Comparison of ENCODE assay signal across 8 cellular contexts in the genomic region with DNA sequence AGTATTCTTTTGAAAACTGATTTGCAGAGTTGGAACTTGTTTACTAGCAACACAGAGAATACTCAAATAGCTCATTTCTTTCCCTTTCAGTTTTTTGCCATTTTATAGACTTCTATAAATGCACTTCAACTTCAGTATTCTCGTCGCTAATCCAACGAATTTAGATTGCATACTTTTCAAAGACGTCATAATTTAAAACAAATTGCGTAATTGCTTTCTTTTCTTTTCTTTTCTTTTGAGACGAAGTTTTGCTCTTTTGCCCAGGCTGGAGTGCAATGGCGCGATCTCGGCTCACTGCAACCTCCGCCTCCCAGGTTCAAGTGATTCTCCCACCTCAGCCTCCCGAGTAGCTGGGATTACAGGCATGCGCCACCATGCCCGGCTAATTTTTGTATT. TPM values are rescaled to one million over a fixed set of nuclear protein-coding genes. Genes with fewer than 3 reads are reported as not detected.
A peak's percentile ranks its signal among the peaks of the same experiment; 100 is the strongest.
DNase-seq lines count a peak whose midpoint lies in the region; ATAC-seq and TF ChIP-seq lines count a peak whose summit lies in the region.
"Not testable (repeated sequence)": the region's sequence is repeated elsewhere in the genome, so short reads cannot be mapped to it uniquely, and the experiment has no call there.

No MANE protein-coding gene starts in this region.

- not testable (repeated sequence) for TF ChIP-seq EP300 in tibial nerve (IDR thresholded peaks at IDR 0.05)

- not testable (repeated sequence) for H3K36me3 Mint-ChIP-seq in CD4-positive, alpha-beta memory T cell; activated CD4-positive, alpha-beta T cell treated with anti-CD3 and anti-CD28 coated beads, Interleukin-2, amount 10 ng/mL, durations not matched to agents 7 days and 5 days (ENCODE audit: low read depth); brain; mesothelial cell of epicardium

- H3K27ac ChIP-seq in CD4-positive, alpha-beta memory T cell (ENCODE audit: low read depth, low read length) = peak overlapping the region; percentile 69
- H3K27ac ChIP-seq in psoas muscle (peak overlapping the region; percentile 97), tibial nerve (peak overlapping the region; percentile 5 to 99 (median 94))

- ATAC-seq in psoas muscle = not testable (repeated sequence)

- H3K36me3 ChIP-seq in CD4-positive, alpha-beta memory T cell (ENCODE audit: insufficient read depth, low read length); psoas muscle (ENCODE audit: insufficient read depth in 1 of 2, low read depth in 1 of 2); tibial nerve: not testable (repeated sequence)

- H3K4me1 Mint-ChIP-seq in CD4-positive, alpha-beta memory T cell = peaks cover 20 to 36% (median 24%) of the 10 kb centered on the region in 4 donors
- peaks cover 26% of the 10 kb centered on the region for H3K4me1 Mint-ChIP-seq in activated CD4-positive, alpha-beta T cell treated with anti-CD3 and anti-CD28 coated beads, Interleukin-2, amount 10 ng/mL, durations not matched to agents 7 days and 5 days
- H3K4me1 Mint-ChIP-seq in brain (peaks cover 23% of the 10 kb centered on the region), mesothelial cell of epicardium (peaks cover 26% of the 10 kb centered on the region)

- CTCF ChIA-PET in CD4-positive, alpha-beta memory T cell (lab: Charles Lee; ENCODE audit: partially characterized antibody) = interaction anchor here (0.9 to 2.8 kb wide), 4 partner anchors 12 to 311 kb away, joined by 3 to 24 read pairs (median 4); a partner anchor contains a TSS
- CTCF ChIA-PET in activated CD4-positive, alpha-beta T cell treated with anti-CD3 and anti-CD28 coated beads, Interleukin-2, amount 10 ng/mL, durations not matched to agents 7 days and 5 days (lab: Charles Lee) = not testable (repeated sequence)

- not testable (repeated sequence) for H3K27me3 ChIP-seq in CD4-positive, alpha-beta memory T cell (ENCODE audit: insufficient read depth, low read length); psoas muscle (ENCODE audit: insufficient read depth in 3 of 3, low read length in 2 of 3); tibial nerve

- peaks cover 28% of the 10 kb centered on the region for H3K4me1 ChIP-seq in CD4-positive, alpha-beta memory T cell (ENCODE audit: insufficient read depth, low read length)
- H3K4me1 ChIP-seq in psoas muscle (peaks cover 24% of the 10 kb centered on the region), tibial nerve (peaks cover 0 to 24% (median 9%) of the 10 kb centered on the region in 4 donors)

- H3K9me3 Mint-ChIP-seq in CD4-positive, alpha-beta memory T cell; activated CD4-positive, alpha-beta T cell treated with anti-CD3 and anti-CD28 coated beads, Interleukin-2, amount 10 ng/mL, durations not matched to agents 7 days and 5 days; brain; mesothelial cell of epicardium: not testable (repeated sequence)

- TF ChIP-seq POLR2A in NB4 (IDR thresholded peaks at IDR 0.05; ENCODE audit: extremely low read depth, insufficient read length); tibial nerve (IDR thresholded peaks at IDR 0.05): not testable (repeated sequence)

- not testable (repeated sequence) for H3K27me3 Mint-ChIP-seq in CD4-positive, alpha-beta memory T cell; activated CD4-positive, alpha-beta T cell treated with anti-CD3 and anti-CD28 coated beads, Interleukin-2, amount 10 ng/mL, durations not matched to agents 7 days and 5 days; mesothelial cell of epicardium (ENCODE audit: low read depth)
- H3K27me3 Mint-ChIP-seq in brain = peaks cover 28% of the 10 kb centered on the region

- intact Hi-C loops in CD4-positive, alpha-beta memory T cell (cut with micrococcal nuclease) = loop anchor here (5.0 kb wide), 2 partner anchors 64 to 404 kb away; no protein-coding TSS in a partner anchor
- intact Hi-C loops in psoas muscle (cut with DNase I) = loop anchor here (5.0 kb wide), 2 partner anchors 49 to 154 kb away; a partner anchor contains a TSS

- peak overlapping the region in 5 of 7 donors; percentile 55 to 98 (median 76) for H3K27ac Mint-ChIP-seq in CD4-positive, alpha-beta memory T cell
- H3K27ac Mint-ChIP-seq in activated CD4-positive, alpha-beta T cell treated with anti-CD3 and anti-CD28 coated beads, Interleukin-2, amount 10 ng/mL, durations not matched to agents 7 days and 5 days; mesothelial cell of epicardium: not testable (repeated sequence)
- H3K27ac Mint-ChIP-seq in brain = peak overlapping the region in 3 of 5 experiments; percentile 61 to 99 (median 91)

- TF ChIP-seq CTCF in NB4 (IDR thresholded peaks at IDR 0.05; ENCODE audit: low read depth, low read length); brain (conservative IDR thresholded peaks at IDR 0.05); foreskin fibroblast (IDR thresholded peaks at IDR 0.05; ENCODE audit: low read depth, low read length); mesothelial cell of epicardium (IDR thresholded peaks at IDR 0.05; ENCODE audit: unreplicated experiment); psoas muscle (IDR thresholded peaks at IDR 0.05); tibial nerve (IDR thresholded peaks at IDR 0.05): not testable (repeated sequence)

- not testable (repeated sequence) for H3K4me3 ChIP-seq in CD4-positive, alpha-beta memory T cell (ENCODE audit: low read length in 2 of 2)
- H3K4me3 ChIP-seq in NB4 (ENCODE audit: low read depth, low read length) = peak overlapping the region; percentile 71
- peak overlapping the region; percentile 71 to 87 for H3K4me3 ChIP-seq in foreskin fibroblast (ENCODE audit: low read depth in 1 of 2, low read length in 2 of 2)
- peak overlapping the region; percentile 90 for H3K4me3 ChIP-seq in psoas muscle
- peak overlapping the region in 3 of 4 donors; percentile 91 to 100 (median 96) for H3K4me3 ChIP-seq in tibial nerve

- POLR2A ChIA-PET in CD4-positive, alpha-beta memory T cell (lab: Charles Lee; ENCODE audit: partially characterized antibody) = interaction anchor here (1.9 kb wide), 1 partner anchor 154 kb away, joined by 12 read pairs; a partner anchor contains a TSS
- POLR2A ChIA-PET in activated CD4-positive, alpha-beta T cell treated with anti-CD3 and anti-CD28 coated beads, Interleukin-2, amount 10 ng/mL, durations not matched to agents 7 days and 5 days (lab: Charles Lee) = not testable (repeated sequence)

- H3K9me3 ChIP-seq in CD4-positive, alpha-beta memory T cell (ENCODE audit: control insufficient read depth in 1 of 2, low read length in 2 of 2); psoas muscle; tibial nerve: not testable (repeated sequence)

- H3K4me3 Mint-ChIP-seq in CD4-positive, alpha-beta memory T cell = peak overlapping the region in 4 of 8 donors; percentile 6 to 53 (median 19)
- peak overlapping the region; percentile 9 for H3K4me3 Mint-ChIP-seq in activated CD4-positive, alpha-beta T cell treated with anti-CD3 and anti-CD28 coated beads, Interleukin-2, amount 10 ng/mL, durations not matched to agents 7 days and 5 days
- H3K4me3 Mint-ChIP-seq in brain (peak overlapping the region; percentile 74 to 96 (median 95)), mesothelial cell of epicardium (peak overlapping the region; percentile 41)

- DNase-seq in CD4-positive, alpha-beta memory T cell; NB4 (ENCODE audit: low read depth); activated CD4-positive, alpha-beta T cell treated with anti-CD3 and anti-CD28 coated beads, Interleukin-2, amount 10 ng/mL, durations not matched to agents 7 days and 5 days; mesothelial cell of epicardium (ENCODE audit: low spot score in 2 of 2, unreplicated experiment in 2 of 2); psoas muscle; tibial nerve (ENCODE audit: low spot score in 2 of 2): not testable (repeated sequence)
- DNase-seq in foreskin fibroblast = peak in 1 of 2 donors; percentile 19

- 80 to 83% (median 82%) methylated on average over 13 of the region's 13 CpGs for WGBS in psoas muscle, 3 donors
- 67 to 72% methylated on average over 13 of the region's 13 CpGs for WGBS in tibial nerve, 2 donors

RNA-seq across cellular contexts. Expression of a gene that starts 1.2 kb away (rescaled TPM):
- total RNA-seq in CD4-positive, alpha-beta memory T cell = 10 to 100 TPM; 60.1 to 62.0 TPM
- polyA plus RNA-seq in CD4-positive, alpha-beta memory T cell = 10 to 100 TPM; 17.0 to 22.3 TPM
- total RNA-seq in activated CD4-positive, alpha-beta T cell treated with anti-CD3 and anti-CD28 coated beads, Interleukin-2, amount 10 ng/mL, durations not matched to agents 7 days and 5 days = 10 to 100 TPM; 37.4 to 40.7 TPM
- polyA plus RNA-seq in brain (ENCODE audit: insufficient read depth, low read depth, low replicate concordance) (8.6 TPM), psoas muscle (10 to 100 TPM in 2 of 3 donors, 1 to 10 TPM in 1; 9.1 to 12.3 (median 10.9) TPM)
- total RNA-seq in mesothelial cell of epicardium (52.5 to 58.7 TPM (median 53.3 TPM) in 3 replicates), psoas muscle (10 to 100 TPM; 19.9 to 26.0 (median 24.7) TPM), tibial nerve (10 to 100 TPM; 38.2 to 93.5 (median 64.6) TPM)
